In genomic region chr2:96771792-96772618, GRCh38 we compare ENCODE assay signal across 9 cellular contexts. TPM values are rescaled to one million over a fixed set of nuclear protein-coding genes. Genes with fewer than 3 reads are reported as not detected.
DNase-seq lines count a peak whose midpoint lies in the region; ATAC-seq and TF ChIP-seq lines count a peak whose summit lies in the region.
"Had no signal": no experiment of that assay in that cellular context is flagged by ENCODE, and none has a peak within 500 bp of the region (broad histone marks: within the 10 kb centered on the region; RNA-seq: fewer than 3 reads in every experiment).

No MANE protein-coding gene starts in this region.

- WGBS in suprapubic skin, result 73% methylated on average over 19 of the region's 20 CpGs

- H3K4me1 ChIP-seq in NT2/D1 (ENCODE audit: insufficient read depth, insufficient read length) (peaks cover 13% of the 10 kb centered on the region), suprapubic skin (peaks cover 65% of the 10 kb centered on the region)

- H3K27ac ChIP-seq in suprapubic skin, result no peak overlapping the region

- H3K27me3 ChIP-seq in NT2/D1 (ENCODE audit: insufficient read depth, insufficient read length) (no peaks in the 10 kb centered on the region), suprapubic skin (no peaks in the 10 kb centered on the region)

- no peak overlapping the region for H3K4me3 ChIP-seq in NT2/D1 (ENCODE audit: insufficient read length, low read depth)
- H3K4me3 ChIP-seq in suprapubic skin, result no peak overlapping the region
- no peak overlapping the region for H3K4me3 ChIP-seq in foreskin fibroblast (ENCODE audit: low read depth in 1 of 2, low read length in 2 of 2)

- H3K36me3 ChIP-seq in NT2/D1 (ENCODE audit: insufficient read depth, insufficient read length, low read length) (peaks cover 11% of the 10 kb centered on the region), suprapubic skin (no peaks in the 10 kb centered on the region)

- no peaks in the 10 kb centered on the region for H3K9me3 ChIP-seq in NT2/D1 (ENCODE audit: insufficient read depth, low read length)
- H3K9me3 ChIP-seq in suprapubic skin, result no peaks in the 10 kb centered on the region

- TF ChIP-seq CTCF in suprapubic skin (IDR thresholded peaks at IDR 0.05), result peak; percentile 9 to 14
- TF ChIP-seq CTCF in foreskin fibroblast (IDR thresholded peaks at IDR 0.05; ENCODE audit: low read depth, low read length), result no peak

- no peak for TF ChIP-seq EP300 in suprapubic skin (IDR thresholded peaks at IDR 0.05)

- H3K9ac ChIP-seq in NT2/D1 (ENCODE audit: insufficient read length, low read depth), result peak overlapping the region; percentile 43

- ATAC-seq in GM18505 (IDR thresholded peaks at IDR 0.05; ENCODE audit: unreplicated experiment), result no peak
- no peak for ATAC-seq in HG03045 (IDR thresholded peaks at IDR 0.05; ENCODE audit: unreplicated experiment)

- DNase-seq in NCI-H2171 treated with DMSO at 0.1 percent for 48 hours (lab: John Stamatoyannopoulos, UW), result peak; percentile 50
- no peak for DNase-seq in NCI-H2171 (lab: John Stamatoyannopoulos, UW)
- no peak for DNase-seq in NT2/D1 (ENCODE audit: low read depth, low spot score)
- peak; percentile 95 for DNase-seq in islet precursor cell
- DNase-seq in suprapubic skin (ENCODE audit: low spot score in 2 of 2), result no peak
- no peak for DNase-seq in foreskin fibroblast
- DNase-seq: NCI-H748 treated with DMSO at 0.1 percent for 48 hours had no signal

- no peak for TF ChIP-seq POLR2A in suprapubic skin (IDR thresholded peaks at IDR 0.05)
- no peak for TF ChIP-seq POLR2A in GM18505 (IDR thresholded peaks at IDR 0.05; ENCODE audit: borderline replicate concordance, extremely low read depth, insufficient read depth, insufficient read length)

RNA-seq across cellular contexts. Expression of gene CNNM4, which starts 11.3 kb away (rescaled TPM):
- total RNA-seq in suprapubic skin, result 10 to 100 TPM; 14.9 to 18.9 (median 16.3) TPM

RNA-seq across cellular contexts. Expression of gene LMAN2L, which starts 32.1 kb away (rescaled TPM):
- total RNA-seq in suprapubic skin, result 10 to 100 TPM; 11.9 to 18.3 (median 16.4) TPM

RNA-seq across cellular contexts. Expression of gene CNNM3, which starts 44.1 kb away (rescaled TPM):
- total RNA-seq in suprapubic skin, result 10 to 100 TPM; 12.6 to 28.3 (median 16.5) TPM

Comparison
In these comparisons a context has a peak if more than half of its experiments do, and no peak if none do; other contexts are left out.
1. DNase-seq: peak in NCI-H2171 treated with DMSO at 0.1 percent for 48 hours (single experiment) and islet precursor cell (single experiment); none in NCI-H2171 (single experiment), NT2/D1 (single experiment), suprapubic skin (0 of 2) and foreskin fibroblast (0 of 2).